Comparison of ENCODE assay signal across 8 cellular contexts in the genomic region with DNA sequence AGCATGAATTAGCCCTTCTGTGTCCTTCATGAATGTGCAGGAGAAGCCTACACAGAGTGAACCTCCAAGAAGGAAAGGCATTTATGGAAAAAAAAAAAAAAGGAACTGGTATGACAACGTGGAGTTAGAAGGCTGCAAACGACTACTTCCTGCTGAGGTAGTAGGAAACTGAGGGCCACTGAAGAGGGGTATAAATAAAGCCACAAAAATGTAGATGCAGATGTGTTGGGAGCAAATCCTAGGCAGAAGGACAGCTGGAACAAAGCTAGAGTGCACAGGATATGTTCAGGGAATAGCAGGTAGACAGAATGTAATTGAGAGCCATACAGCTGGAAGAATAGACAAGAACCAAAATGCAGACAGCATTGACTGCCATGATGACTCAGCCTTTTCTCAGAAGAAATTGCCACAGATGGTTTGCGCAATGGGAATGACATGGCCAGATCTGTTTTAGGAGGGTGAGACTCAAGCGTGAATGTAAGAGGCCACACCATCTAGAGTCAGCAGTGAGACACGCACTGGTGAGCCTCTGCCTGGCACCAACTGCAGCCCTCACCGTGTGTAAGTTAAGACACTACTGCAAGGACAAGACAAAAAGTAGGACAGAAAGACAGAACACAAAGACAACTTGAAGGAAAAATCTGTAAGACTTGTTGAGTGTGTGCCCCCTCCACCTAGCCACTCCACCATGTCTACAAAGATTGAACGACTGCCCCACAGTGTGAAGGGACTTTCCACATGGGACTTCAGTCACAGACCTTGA.
A peak's percentile ranks its signal among the peaks of the same experiment; 100 is the strongest.
DNase-seq lines count a peak whose midpoint lies in the region; ATAC-seq and TF ChIP-seq lines count a peak whose summit lies in the region.

No MANE protein-coding gene starts in this region.

- ATAC-seq in heart right ventricle (peak; percentile 59 to 95 (median 74)), GM21786 (IDR thresholded peaks at IDR 0.05; ENCODE audit: unreplicated experiment) (no peak)

- no peaks in the 10 kb centered on the region for H3K9me3 ChIP-seq in heart right ventricle
- H3K9me3 ChIP-seq in skeletal muscle tissue (ENCODE audit: control insufficient read depth in 3 of 3, low read length in 3 of 3) = no peaks in the 10 kb centered on the region
- no peaks in the 10 kb centered on the region for H3K9me3 ChIP-seq in effector memory CD4-positive, alpha-beta T cell (ENCODE audit: control insufficient read depth, low read length)

- H3K4me3 Mint-ChIP-seq in activated T-helper 1 cell treated with anti-CD3 and anti-CD28 coated beads, Interleukin-12 subunit alpha, Interleukin-12 subunit beta, Interleukin-2, Interleukin-4 antibody, amounts not matched to agents 30 ng/mL and 10 ng/mL and 1 ng/mL, durations not matched to agents 14 hours and 24 hours and 36 hours = no peak overlapping the region

- H3K27me3 ChIP-seq in heart right ventricle = no peaks in the 10 kb centered on the region
- no peaks in the 10 kb centered on the region for H3K27me3 ChIP-seq in skeletal muscle tissue (ENCODE audit: control insufficient read depth in 3 of 3, insufficient read depth in 3 of 3, low read length in 3 of 3)
- no peaks in the 10 kb centered on the region for H3K27me3 ChIP-seq in effector memory CD4-positive, alpha-beta T cell (replicated peaks; ENCODE audit: control insufficient read depth, insufficient read depth, low read length, poor library complexity, severe bottlenecking)

- peak overlapping the region in 7 of 10 donors; percentile 11 to 83 (median 50) for H3K27ac ChIP-seq in heart right ventricle
- H3K27ac ChIP-seq in skeletal muscle tissue (ENCODE audit: low read depth, low read length) = peak overlapping the region; percentile 87
- H3K27ac ChIP-seq in effector memory CD4-positive, alpha-beta T cell (ENCODE audit: insufficient read depth, low read length, poor library complexity, severe bottlenecking) = no peak overlapping the region

- whole genome bisulfite sequencing in heart right ventricle, 2 donors = 56 to 64% methylated on average over 7 of the region's 7 CpGs

- H3K27ac Mint-ChIP-seq in activated T-helper 1 cell treated with anti-CD3 and anti-CD28 coated beads, Interleukin-12 subunit alpha, Interleukin-12 subunit beta, Interleukin-2, Interleukin-4 antibody, amounts not matched to agents 30 ng/mL and 10 ng/mL and 1 ng/mL, durations not matched to agents 14 hours and 24 hours and 36 hours = no peak overlapping the region

- TF ChIP-seq CTCF in heart right ventricle (IDR thresholded peaks at IDR 0.05) = peak in 2 of 9 donors; percentile 15 to 18

- DNase-seq in ELF-1 (ENCODE audit: low read depth, low spot score) (peak; percentile 28), HS-5 (ENCODE audit: low read depth) (peak; percentile 98), heart right ventricle (peak; percentile 27 to 47), NCI-H1048 (lab: John Stamatoyannopoulos, UW) (no peak)
- peak; percentile 2 for DNase-seq in activated T-helper 1 cell treated with anti-CD3 and anti-CD28 coated beads, Interleukin-12 subunit alpha, Interleukin-12 subunit beta, Interleukin-2, Interleukin-4 antibody, amounts not matched to agents 30 ng/mL and 10 ng/mL and 1 ng/mL, durations not matched to agents 14 hours and 24 hours and 36 hours (ENCODE audit: low spot score)
- no peak for DNase-seq in effector memory CD4-positive, alpha-beta T cell

- H3K4me1 ChIP-seq in heart right ventricle = peaks cover 4 to 94% (median 79%) of the 10 kb centered on the region in 9 donors
- H3K4me1 ChIP-seq in skeletal muscle tissue (ENCODE audit: control insufficient read depth in 3 of 3, insufficient read depth in 3 of 3, low read length in 3 of 3) = peaks cover 23 to 33% (median 27%) of the 10 kb centered on the region in 3 donors
- H3K4me1 ChIP-seq in effector memory CD4-positive, alpha-beta T cell (ENCODE audit: control insufficient read depth, insufficient read depth, low read length, poor library complexity, severe bottlenecking) = no peaks in the 10 kb centered on the region

- H3K4me3 ChIP-seq in heart right ventricle = peak overlapping the region in 1 of 10 donors; percentile 4
- H3K4me3 ChIP-seq in skeletal muscle tissue (ENCODE audit: low read length in 3 of 3) = peak overlapping the region; percentile 3 to 20 (median 16)
- H3K4me3 ChIP-seq in effector memory CD4-positive, alpha-beta T cell (ENCODE audit: insufficient read depth, low read depth, low read length, poor library complexity, severe bottlenecking) = no peak overlapping the region

- peaks cover 22% of the 10 kb centered on the region for H3K4me1 Mint-ChIP-seq in activated T-helper 1 cell treated with anti-CD3 and anti-CD28 coated beads, Interleukin-12 subunit alpha, Interleukin-12 subunit beta, Interleukin-2, Interleukin-4 antibody, amounts not matched to agents 30 ng/mL and 10 ng/mL and 1 ng/mL, durations not matched to agents 14 hours and 24 hours and 36 hours (ENCODE audit: low read depth)

- no peaks in the 10 kb centered on the region for H3K36me3 Mint-ChIP-seq in activated T-helper 1 cell treated with anti-CD3 and anti-CD28 coated beads, Interleukin-12 subunit alpha, Interleukin-12 subunit beta, Interleukin-2, Interleukin-4 antibody, amounts not matched to agents 30 ng/mL and 10 ng/mL and 1 ng/mL, durations not matched to agents 14 hours and 24 hours and 36 hours (ENCODE audit: low read depth)

- H3K27me3 Mint-ChIP-seq in activated T-helper 1 cell treated with anti-CD3 and anti-CD28 coated beads, Interleukin-12 subunit alpha, Interleukin-12 subunit beta, Interleukin-2, Interleukin-4 antibody, amounts not matched to agents 30 ng/mL and 10 ng/mL and 1 ng/mL, durations not matched to agents 14 hours and 24 hours and 36 hours (ENCODE audit: insufficient read depth) = peaks cover 12% of the 10 kb centered on the region

- H3K9ac ChIP-seq in skeletal muscle tissue (ENCODE audit: low read depth in 1 of 3, low read length in 3 of 3) = no peak overlapping the region

- intact Hi-C loops in activated T-helper 1 cell treated with anti-CD3 and anti-CD28 coated beads, Interleukin-12 subunit alpha, Interleukin-12 subunit beta, Interleukin-2, Interleukin-4 antibody, amounts not matched to agents 30 ng/mL and 10 ng/mL and 1 ng/mL, durations not matched to agents 14 hours and 24 hours and 36 hours (cut with micrococcal nuclease) = no loop called here
- intact Hi-C loops in heart right ventricle (cut with DNase I) = no loop called here

- peaks cover 8% of the 10 kb centered on the region for H3K9me3 Mint-ChIP-seq in activated T-helper 1 cell treated with anti-CD3 and anti-CD28 coated beads, Interleukin-12 subunit alpha, Interleukin-12 subunit beta, Interleukin-2, Interleukin-4 antibody, amounts not matched to agents 30 ng/mL and 10 ng/mL and 1 ng/mL, durations not matched to agents 14 hours and 24 hours and 36 hours

- no peaks in the 10 kb centered on the region for H3K36me3 ChIP-seq in heart right ventricle
- no peaks in the 10 kb centered on the region for H3K36me3 ChIP-seq in skeletal muscle tissue (ENCODE audit: control insufficient read depth in 3 of 3, insufficient read depth in 3 of 3, low read length in 3 of 3)
- no peaks in the 10 kb centered on the region for H3K36me3 ChIP-seq in effector memory CD4-positive, alpha-beta T cell (ENCODE audit: control insufficient read depth, insufficient read depth, low read length)

Comparison
In these comparisons a context has a peak if more than half of its experiments do, and no peak if none do; other contexts are left out.
1. DNase-seq: peak in ELF-1 (single experiment), HS-5 (single experiment), activated T-helper 1 cell treated with anti-CD3 and anti-CD28 coated beads, Interleukin-12 subunit alpha, Interleukin-12 subunit beta, Interleukin-2, Interleukin-4 antibody, amounts not matched to agents 30 ng/mL and 10 ng/mL and 1 ng/mL, durations not matched to agents 14 hours and 24 hours and 36 hours (single experiment) and heart right ventricle (2 of 2); none in effector memory CD4-positive, alpha-beta T cell (0 of 3) and NCI-H1048 (single experiment).